ENCODE assay signal across 20 cellular contexts in genomic region chr17:13531701-13532100, GRCh38.
DNase-seq lines count a peak whose midpoint lies in the region; ATAC-seq, FAIRE-seq and TF ChIP-seq lines count a peak whose summit lies in the region.
"Had no signal": no experiment of that assay in that cellular context is flagged by ENCODE, and none has a peak within 500 bp of the region (broad histone marks: within the 10 kb centered on the region; RNA-seq: fewer than 3 reads in every experiment).

No MANE protein-coding gene starts in this region.

- H3K27ac ChIP-seq in testis, result no peak overlapping the region
- H3K27ac ChIP-seq: C4-2B, HL-60 had no signal

- no peaks in the 10 kb centered on the region for H3K4me1 ChIP-seq in testis
- H3K4me1 ChIP-seq: BE2C had no signal

- peaks cover 17% of the 10 kb centered on the region for H3K36me3 Mint-ChIP-seq in brain
- H3K36me3 Mint-ChIP-seq in neural crest cell (ENCODE audit: low read depth), result peaks cover 20% of the 10 kb centered on the region
- H3K36me3 Mint-ChIP-seq: CD4-positive, alpha-beta memory T cell had no signal

- H3K4me1 Mint-ChIP-seq in brain (peaks cover 39% of the 10 kb centered on the region), neural crest cell (peaks cover 36% of the 10 kb centered on the region)
- H3K4me1 Mint-ChIP-seq: CD4-positive, alpha-beta memory T cell had no signal

- H3K27me3 Mint-ChIP-seq in brain (peaks cover 23% of the 10 kb centered on the region), neural crest cell (ENCODE audit: low read depth) (no peaks in the 10 kb centered on the region)

- no peaks in the 10 kb centered on the region for H3K27me3 ChIP-seq in testis
- H3K27me3 ChIP-seq: BE2C had no signal

- ATAC-seq in HG02885 (IDR thresholded peaks at IDR 0.05; ENCODE audit: poor library complexity, unreplicated experiment) (no peak), GM21360 (IDR thresholded peaks at IDR 0.05; ENCODE audit: unreplicated experiment) (no peak), HG02938 (IDR thresholded peaks at IDR 0.05; ENCODE audit: unreplicated experiment) (no peak)

- DNase-seq in H54 (ENCODE audit: insufficient read length, low spot score) (no peak), SW480 (ENCODE audit: low spot score) (peak; percentile 17), neural crest cell (ENCODE audit: low read depth, low spot score) (no peak), testis (no peak)
- DNase-seq: BE2C; CD4-positive, alpha-beta memory T cell; DMS153; DMS79 treated with DMSO at 0.1 percent for 48 hours; EL; H7; KBM-7 had no signal

- no peak for TF ChIP-seq POLR2A in H54 (IDR thresholded peaks at IDR 0.05; ENCODE audit: low read depth, low read length)
- TF ChIP-seq POLR2A in testis (IDR thresholded peaks at IDR 0.05), result no peak

- intact Hi-C loops in testis (cut with DNase I; ENCODE audit: low total_unique reads), result no loop called here

- H3K9me3 Mint-ChIP-seq in brain, result peaks cover 5 to 16% (median 7%) of the 10 kb centered on the region in 5 experiments
- H3K9me3 Mint-ChIP-seq in neural crest cell, result peaks cover 3% of the 10 kb centered on the region

- H3K36me3 ChIP-seq in testis (ENCODE audit: low read depth, missing control alignments), result no peaks in the 10 kb centered on the region
- H3K36me3 ChIP-seq: BE2C had no signal

- H3K4me3 ChIP-seq in testis, result no peak overlapping the region

- H3K27ac Mint-ChIP-seq in brain (peak overlapping the region; percentile 15 to 77 (median 49)), neural crest cell (ENCODE audit: unreplicated experiment) (peak overlapping the region; percentile 32)
- H3K27ac Mint-ChIP-seq: CD4-positive, alpha-beta memory T cell had no signal

- H3K4me3 Mint-ChIP-seq in brain, result peak overlapping the region in 1 of 5 experiments; percentile 31
- H3K4me3 Mint-ChIP-seq in neural crest cell, result no peak overlapping the region
- H3K4me3 Mint-ChIP-seq: CD4-positive, alpha-beta memory T cell had no signal

- H3K9me3 ChIP-seq in testis, result no peaks in the 10 kb centered on the region
- H3K9me3 ChIP-seq: BE2C had no signal

- WGBS in testis, 2 donors, result 87 to 97% methylated on average over 2 of the region's 2 CpGs

- TF ChIP-seq CTCF in brain (conservative IDR thresholded peaks at IDR 0.05) (no peak), neural crest cell (conservative IDR thresholded peaks at IDR 0.05) (no peak), testis (IDR thresholded peaks at IDR 0.05) (no peak)

- FAIRE-seq in H54 (lab: Jason Lieb, UNC), result peak; percentile 27
- FAIRE-seq: D721Med, G401.6, GM12891 had no signal
